8 cellular contexts compared by ENCODE assay signal in the genomic region with DNA sequence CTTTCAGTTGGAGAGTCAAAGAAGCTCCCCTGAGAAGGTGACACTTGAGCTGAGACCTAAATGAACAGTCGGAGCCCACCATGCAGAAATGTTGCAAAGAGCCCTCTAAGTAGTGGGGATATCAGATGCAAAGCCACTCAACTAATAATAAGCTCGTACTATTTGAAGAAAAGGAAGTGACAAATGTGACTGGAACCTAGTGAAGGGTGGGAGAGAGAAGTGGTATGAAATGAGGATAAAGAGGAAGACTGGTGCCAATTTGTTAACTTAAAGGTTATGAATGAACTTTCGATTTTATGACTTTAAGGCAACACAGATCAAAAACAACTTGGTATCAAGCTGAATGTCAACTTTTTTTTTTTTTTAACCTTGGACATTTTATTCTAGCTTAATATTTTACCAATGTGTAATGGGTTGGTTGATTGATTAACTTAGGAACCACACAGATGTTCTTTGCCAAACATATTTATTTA. TPM values are rescaled to one million over a fixed set of nuclear protein-coding genes. Genes with fewer than 3 reads are reported as not detected.
DNase-seq lines count a peak whose midpoint lies in the region; ATAC-seq and TF ChIP-seq lines count a peak whose summit lies in the region.

No MANE protein-coding gene starts in this region.

- H2AFZ ChIP-seq in H9 (ENCODE audit: low read length) = no peak overlapping the region
- H2AFZ ChIP-seq in OCI-LY1 (ENCODE audit: low read length) = no peak overlapping the region

- H3K27ac Mint-ChIP-seq in H9 = peak overlapping the region in 2 of 3 experiments; percentile 11 to 13; a peak in 4 of 7 replicates
- peak overlapping the region; percentile 13 for H3K27ac Mint-ChIP-seq in mesothelial cell of epicardium

- H4K20me1 ChIP-seq in H9 (ENCODE audit: control insufficient read depth, insufficient read depth, insufficient read length) (no peaks in the 10 kb centered on the region), OCI-LY1 (ENCODE audit: insufficient read depth, low read length) (no peaks in the 10 kb centered on the region)

- H3K9me3 ChIP-seq in H9 (ENCODE audit: control insufficient read depth, low read depth, low read length) (no peaks in the 10 kb centered on the region), OCI-LY1 (ENCODE audit: low read length) (no peaks in the 10 kb centered on the region)

- no peak overlapping the region for H3K4me3 Mint-ChIP-seq in H9
- H3K4me3 Mint-ChIP-seq in mesothelial cell of epicardium = no peak overlapping the region

- H2BK5ac ChIP-seq in H9 (ENCODE audit: insufficient read length, low read length) = no peak overlapping the region

- H2BK15ac ChIP-seq in H9 (ENCODE audit: low read depth, low read length) = no peak overlapping the region

- no CpG with 5 or more reads among the region's 3 CpGs for WGBS in H9 (ENCODE audit: extremely low coverage, insufficient read length, low lambda C conversion rate)

- H3K23ac ChIP-seq in H9 (ENCODE audit: insufficient read length, low read depth, low read length) = no peak overlapping the region

- no peak overlapping the region for H3K14ac ChIP-seq in H9 (ENCODE audit: insufficient read depth, low read length)

- peak; percentile 43 for ATAC-seq in GM18517 (IDR thresholded peaks at IDR 0.05; ENCODE audit: unreplicated experiment)

- no peak overlapping the region for H4K5ac ChIP-seq in H9 (ENCODE audit: insufficient read length, low read depth, low read length)

- no peak overlapping the region for H4K8ac ChIP-seq in H9 (replicated peaks; ENCODE audit: insufficient read length, low read depth, low read length)

- no peak overlapping the region for H3K18ac ChIP-seq in H9 (ENCODE audit: insufficient read length, low read depth, low read length)

- H3K9ac ChIP-seq in H9 (ENCODE audit: extremely low read depth, insufficient read length, low read length) (no peak overlapping the region), OCI-LY1 (ENCODE audit: low read length) (no peak overlapping the region)

- H3T11ph ChIP-seq in H9 (ENCODE audit: low read length) = no peak overlapping the region

- no peaks in the 10 kb centered on the region for H3K79me1 ChIP-seq in H9 (ENCODE audit: insufficient read depth, low read depth, low read length, poor library complexity, severe bottlenecking)

- H3K9me3 Mint-ChIP-seq in H9 (no peaks in the 10 kb centered on the region; a peak in 1 of 5 replicates), mesothelial cell of epicardium (peaks cover 22% of the 10 kb centered on the region)

- no peak overlapping the region for H2BK20ac ChIP-seq in H9 (ENCODE audit: low read depth, low read length, poor library complexity, severe bottlenecking)

- H3K4me1 Mint-ChIP-seq in H9 = peaks cover 13% of the 10 kb centered on the region in 2 experiments; a peak in 2 of 4 replicates
- peaks cover 11% of the 10 kb centered on the region for H3K4me1 Mint-ChIP-seq in mesothelial cell of epicardium

- no peak overlapping the region for H2BK120ac ChIP-seq in H9 (ENCODE audit: low read depth, low read length, poor library complexity, severe bottlenecking)

- no peaks in the 10 kb centered on the region for H3K23me2 ChIP-seq in H9 (ENCODE audit: insufficient read length, low read depth, low read length, poor library complexity, severe bottlenecking)

- H3K4me2 ChIP-seq in H9 (ENCODE audit: insufficient read depth, insufficient read length, low read length) = no peak overlapping the region
- H3K4me2 ChIP-seq in OCI-LY1 (ENCODE audit: low read length) = peak overlapping the region; percentile 49; the same call in 1 of the 2 replicates

- H3K79me2 ChIP-seq in H9 (ENCODE audit: insufficient read depth, low read length) = no peaks in the 10 kb centered on the region
- peaks cover 47% of the 10 kb centered on the region for H3K79me2 ChIP-seq in OCI-LY1 (ENCODE audit: insufficient read depth, low read length)

- H3K4me1 ChIP-seq in H9 (ENCODE audit: insufficient read depth, low read length) = no peaks in the 10 kb centered on the region
- peaks cover 33% of the 10 kb centered on the region for H3K4me1 ChIP-seq in OCI-LY1 (ENCODE audit: insufficient read depth, low read length, severe bottlenecking)

- H4K91ac ChIP-seq in H9 (ENCODE audit: insufficient read length, low read depth, low read length) = no peak overlapping the region

- H3K27ac ChIP-seq in H9 (ENCODE audit: insufficient read length, low read depth, low read length) (no peak overlapping the region), OCI-LY1 (ENCODE audit: low read depth, low read length, poor library complexity, severe bottlenecking) (peak overlapping the region; percentile 24)

- H3K27me3 Mint-ChIP-seq in H9 (ENCODE audit: low read depth) (no peaks in the 10 kb centered on the region), mesothelial cell of epicardium (ENCODE audit: low read depth) (no peaks in the 10 kb centered on the region)

- peaks cover 31% of the 10 kb centered on the region for H3K36me3 ChIP-seq in OCI-LY1 (ENCODE audit: insufficient read depth, low read length)

- TF ChIP-seq CTCF in H9 (conservative IDR thresholded peaks at IDR 0.05) (no peak), OCI-LY1 (IDR thresholded peaks at IDR 0.05; ENCODE audit: low read length) (no peak), mesothelial cell of epicardium (IDR thresholded peaks at IDR 0.05; ENCODE audit: unreplicated experiment) (no peak)

- no peaks in the 10 kb centered on the region for H3K9me2 ChIP-seq in OCI-LY1 (ENCODE audit: low read depth, low read length)

- H2AK5ac ChIP-seq in H9 (ENCODE audit: insufficient read length, low read length) = no peak overlapping the region

- H3F3A ChIP-seq in OCI-LY1 (ENCODE audit: insufficient read depth, low read length) = no peaks in the 10 kb centered on the region

- no peak for DNase-seq in H9
- DNase-seq in mesothelial cell of epicardium (ENCODE audit: low spot score in 2 of 2, unreplicated experiment in 2 of 2) = no peak
- no peak for DNase-seq in cerebellar nuclear complex (lab: John Stamatoyannopoulos, UW)
- no peak for DNase-seq in NCI-H510A (lab: John Stamatoyannopoulos, UW)
- no peak for DNase-seq in T1000 (lab: John Stamatoyannopoulos, UW)
- DNase-seq in NCI-H226 = no peak

- H3K4me3 ChIP-seq in OCI-LY1 (ENCODE audit: low read depth, low read length, poor library complexity, severe bottlenecking) = peak overlapping the region; percentile 34

- H3K27me3 ChIP-seq in H9 (ENCODE audit: insufficient read depth, low read length) (no peaks in the 10 kb centered on the region), OCI-LY1 (ENCODE audit: insufficient read depth, low read length) (no peaks in the 10 kb centered on the region)

- no peak overlapping the region for H3K56ac ChIP-seq in H9 (ENCODE audit: insufficient read length, low read depth, low read length)

- H3K36me3 Mint-ChIP-seq in H9 (ENCODE audit: insufficient read depth in 1 of 3, low read depth in 3 of 3) (no peaks in the 10 kb centered on the region; a peak in 1 of 7 replicates), mesothelial cell of epicardium (peaks cover 31% of the 10 kb centered on the region)

- no peak overlapping the region for H3K4ac ChIP-seq in H9 (ENCODE audit: low read depth, low read length)

- H2BK12ac ChIP-seq in H9 (ENCODE audit: insufficient read length, low read depth, low read length) = no peak overlapping the region

RNA-seq across cellular contexts. Expression of gene LYPLAL1, which starts 14.7 kb away (rescaled TPM):
- total RNA-seq in H9 (2021) (21.1 and 25.1 TPM in 2 replicates), mesothelial cell of epicardium (29.8 to 35.3 TPM (median 32.0 TPM) in 3 replicates)
